17 cellular contexts compared by ENCODE assay signal in the genomic region with DNA sequence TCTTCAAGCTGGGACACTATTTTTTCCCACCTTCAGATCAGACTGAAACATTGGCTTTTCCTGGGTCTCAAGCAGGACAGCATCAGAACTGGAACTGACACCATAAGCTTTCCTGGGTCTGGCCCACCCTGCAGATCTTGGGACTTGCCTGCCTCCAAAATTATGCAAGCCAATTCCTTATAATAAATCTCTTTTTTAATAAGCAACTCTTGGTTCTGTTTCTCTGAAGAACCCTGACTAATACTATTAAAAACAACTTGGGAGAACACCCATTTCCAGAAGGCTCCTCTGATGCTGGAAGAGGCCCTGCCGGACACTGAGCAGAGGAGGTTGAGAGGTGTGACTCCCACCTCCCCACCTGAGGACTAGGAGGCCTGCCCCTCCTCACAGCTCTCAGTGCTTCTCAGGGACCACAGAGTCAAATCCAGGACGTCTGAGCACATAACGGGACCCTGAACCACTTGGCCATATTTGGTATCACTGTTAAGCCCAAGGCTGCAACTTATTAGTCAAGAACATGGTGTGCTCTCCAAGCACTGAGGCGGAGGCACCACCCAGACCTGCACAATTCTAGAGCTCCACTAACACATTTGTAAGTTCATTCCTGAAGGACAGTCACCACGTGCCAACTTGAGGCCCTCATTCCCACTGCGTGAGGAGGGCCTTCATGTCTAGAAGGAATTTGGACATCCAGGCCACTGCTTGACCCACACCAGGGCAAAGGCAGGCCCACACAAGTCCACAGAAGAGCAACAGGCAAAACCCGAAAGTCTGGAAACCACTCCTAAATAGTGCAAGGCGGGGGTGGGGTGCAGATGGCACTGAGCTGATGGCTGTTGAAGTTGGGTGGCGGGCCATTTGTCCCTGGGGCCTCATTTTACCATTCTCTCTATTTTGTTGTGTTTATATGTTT. TPM values are rescaled to one million over a fixed set of nuclear protein-coding genes. Genes with fewer than 3 reads are reported as not detected.
A peak's percentile ranks its signal among the peaks of the same experiment; 100 is the strongest.
DNase-seq lines count a peak whose midpoint lies in the region; ATAC-seq, FAIRE-seq and TF ChIP-seq lines count a peak whose summit lies in the region.
"Had no signal": no experiment of that assay in that cellular context is flagged by ENCODE, and none has a peak within 500 bp of the region (broad histone marks: within the 10 kb centered on the region; RNA-seq: fewer than 3 reads in every experiment).

No MANE protein-coding gene starts in this region.

- H3K27ac ChIP-seq in IMR-90 (ENCODE audit: insufficient read depth, low read length) (no peak overlapping the region), neural progenitor cell (no peak overlapping the region)
- H3K27ac ChIP-seq: BLaER1 had no signal

- TF ChIP-seq POLR2A in IMR-90 (IDR thresholded peaks at IDR 0.05; ENCODE audit: low read depth, low read length) = no peak

- no TSS peak for BruUV-seq in IMR-90 (replicated peaks; lab: Mats Ljungman, UMichigan)

- no peak for ATAC-seq in IMR-90 (ENCODE audit: low read depth)
- no peak for ATAC-seq in HG03108 (IDR thresholded peaks at IDR 0.05; ENCODE audit: unreplicated experiment)
- ATAC-seq in HG02610 (IDR thresholded peaks at IDR 0.05; ENCODE audit: unreplicated experiment) = no peak

- H3K36me3 Mint-ChIP-seq in neural progenitor cell (peaks cover 48% of the 10 kb centered on the region), type B pancreatic cell (no peaks in the 10 kb centered on the region)
- H3K36me3 Mint-ChIP-seq: CD8-positive, alpha-beta memory T cell had no signal

- H3K4ac ChIP-seq in IMR-90 (ENCODE audit: low read depth, low read length) = peak overlapping the region; percentile 4; the same call in 1 of the 2 replicates

- H2BK120ac ChIP-seq in IMR-90 (ENCODE audit: low read depth, low read length) = no peak overlapping the region

- no peak overlapping the region; the same call in 1 of the 2 replicates for H3K14ac ChIP-seq in IMR-90 (replicated peaks; ENCODE audit: low read depth, low read length)

- H3K27me3 Mint-ChIP-seq in neural progenitor cell (ENCODE audit: insufficient read depth, low read depth) (peaks cover 7% of the 10 kb centered on the region), type B pancreatic cell (peaks cover 15% of the 10 kb centered on the region)

- H3K9ac ChIP-seq in IMR-90 (ENCODE audit: low read depth, low read length) = no peak overlapping the region
- no peak overlapping the region for H3K9ac ChIP-seq in neural progenitor cell
- H3K9ac ChIP-seq: BLaER1 had no signal

- H3K79me1 ChIP-seq in IMR-90 (ENCODE audit: low read depth in 1 of 2, low read length in 2 of 2) = peaks cover 30 to 67% of the 10 kb centered on the region in 2 experiments

- CTCF ChIA-PET in IMR-90 (lab: Yijun Ruan, JAX) = no interaction called here

- no peaks in the 10 kb centered on the region for H3F3A ChIP-seq in neural progenitor cell (ENCODE audit: low read depth)

- H4K20me1 ChIP-seq in IMR-90 (ENCODE audit: insufficient read depth, low read length) = peaks cover 10% of the 10 kb centered on the region
- H4K20me1 ChIP-seq in neural progenitor cell (ENCODE audit: low read depth) = no peaks in the 10 kb centered on the region
- H4K20me1 ChIP-seq: BLaER1 had no signal

- in situ Hi-C loops in IMR-90 (cut with MboI; ENCODE audit: low sequenced_read_pairs) = no loop called here

- H3K56ac ChIP-seq in IMR-90 (ENCODE audit: extremely low read depth, insufficient read depth, low read length) = no peak overlapping the region

- TF ChIP-seq CTCF in IMR-90 (conservative IDR thresholded peaks at IDR 0.05; ENCODE audit: low read depth, low read length) (no peak), bronchial epithelial cell (IDR thresholded peaks at IDR 0.05; ENCODE audit: insufficient read depth, low read length, severe bottlenecking) (no peak), neural progenitor cell (IDR thresholded peaks at IDR 0.05) (no peak), type B pancreatic cell (conservative IDR thresholded peaks at IDR 0.05) (no peak)

- 0 out of 2 replicates have a peak overlapping the region, but pooled peaks have one; percentile 15 for H2AK5ac ChIP-seq in IMR-90 (ENCODE audit: low read depth, low read length)

- H2BK15ac ChIP-seq in IMR-90 (ENCODE audit: low read depth, low read length) = no peak overlapping the region

- H3K4me3 Mint-ChIP-seq in neural progenitor cell (no peak overlapping the region), type B pancreatic cell (no peak overlapping the region)
- H3K4me3 Mint-ChIP-seq: CD8-positive, alpha-beta memory T cell had no signal

- H2AFZ ChIP-seq in IMR-90 (replicated peaks; ENCODE audit: low read length, poor library complexity) (no peak overlapping the region), neural progenitor cell (replicated peaks) (no peak overlapping the region)

- H3K9me3 Mint-ChIP-seq in neural progenitor cell = peaks cover 11% of the 10 kb centered on the region
- H3K9me3 Mint-ChIP-seq in type B pancreatic cell = no peaks in the 10 kb centered on the region

- H3K9me1 ChIP-seq in IMR-90 (ENCODE audit: insufficient read depth, low read length) = peaks cover 19% of the 10 kb centered on the region

- H3K4me1 ChIP-seq in IMR-90 (ENCODE audit: control insufficient read depth, insufficient read depth, low read length) (no peaks in the 10 kb centered on the region), neural progenitor cell (peaks cover 6% of the 10 kb centered on the region)
- H3K4me1 ChIP-seq: BLaER1, Caco-2, HAP-1 had no signal

- H3K27me3 ChIP-seq in IMR-90 (ENCODE audit: control insufficient read depth, insufficient read depth, low read length) = no peaks in the 10 kb centered on the region
- no peaks in the 10 kb centered on the region for H3K27me3 ChIP-seq in bronchial epithelial cell (ENCODE audit: control insufficient read depth, insufficient read depth, low read length)
- H3K27me3 ChIP-seq in neural progenitor cell = peaks cover 2% of the 10 kb centered on the region
- H3K27me3 ChIP-seq: BLaER1 had no signal

- H4K8ac ChIP-seq in IMR-90 (ENCODE audit: low read depth in 2 of 2, low read length in 2 of 2) = no peak overlapping the region

- H4K5ac ChIP-seq in IMR-90 (ENCODE audit: low read depth, low read length) = no peak overlapping the region

- no peak overlapping the region for H2BK5ac ChIP-seq in IMR-90 (ENCODE audit: low read depth, low read length, poor library complexity, severe bottlenecking)

- intact Hi-C loops in IMR-90 (cut with micrococcal nuclease) = no loop called here

- WGBS in IMR-90 (ENCODE audit: extremely low coverage in 2 of 2, insufficient read length in 1 of 2), 2 experiments = no CpG with 5 or more reads among the region's 9 CpGs

- H3K27ac Mint-ChIP-seq in neural progenitor cell = peak overlapping the region; percentile 52
- H3K27ac Mint-ChIP-seq in type B pancreatic cell = peak overlapping the region; percentile 53

- no peak for FAIRE-seq in bronchial epithelial cell (lab: Jason Lieb, UNC)
- FAIRE-seq: GM12892, H1 had no signal

- H3K4me1 Mint-ChIP-seq in neural progenitor cell (peaks cover 23% of the 10 kb centered on the region), type B pancreatic cell (ENCODE audit: unreplicated experiment) (no peaks in the 10 kb centered on the region)
- H3K4me1 Mint-ChIP-seq: CD8-positive, alpha-beta memory T cell had no signal

- H3K36me3 ChIP-seq in IMR-90 (ENCODE audit: control insufficient read depth, insufficient read depth, low read length) = no peaks in the 10 kb centered on the region; the same call in none of the 2 replicates
- H3K36me3 ChIP-seq in bronchial epithelial cell (ENCODE audit: control insufficient read depth, insufficient read depth, low read length) = no peaks in the 10 kb centered on the region
- H3K36me3 ChIP-seq in neural progenitor cell = no peaks in the 10 kb centered on the region
- H3K36me3 ChIP-seq: BLaER1, HAP-1 had no signal

- H3K4me3 ChIP-seq in IMR-90 (ENCODE audit: insufficient read depth, low read depth, low read length) (no peak overlapping the region), bronchial epithelial cell (ENCODE audit: low read depth, low read length) (no peak overlapping the region), neural progenitor cell (no peak overlapping the region)
- H3K4me3 ChIP-seq: BLaER1, HAP-1 had no signal

- no peak overlapping the region; the same call in 1 of the 2 replicates for H4K91ac ChIP-seq in IMR-90 (ENCODE audit: insufficient read depth, low read depth, low read length)

- no peak for TF ChIP-seq RAD21 in IMR-90 (IDR thresholded peaks at IDR 0.05; ENCODE audit: low read length)

- H2BK20ac ChIP-seq in IMR-90 (ENCODE audit: low read depth, low read length) = no peak overlapping the region

- POLR2A ChIA-PET in IMR-90 (lab: Charles Lee; ENCODE audit: unreplicated experiment) = no interaction called here

- H3K9me3 ChIP-seq in IMR-90 (ENCODE audit: control insufficient read depth, insufficient read depth, low read length) = no peaks in the 10 kb centered on the region
- no peaks in the 10 kb centered on the region for H3K9me3 ChIP-seq in neural progenitor cell (ENCODE audit: low read depth)
- H3K9me3 ChIP-seq: BLaER1, Caco-2, HAP-1 had no signal

- DNase-seq in IMR-90 (no peak), bronchial epithelial cell (ENCODE audit: low read depth) (peak; percentile 51), neural progenitor cell (ENCODE audit: low spot score) (no peak), type B pancreatic cell (ENCODE audit: extremely low spot score, unreplicated experiment) (no peak), RKO (ENCODE audit: low spot score) (no peak)
- DNase-seq: 8988T; AML-193; Caco-2; CD8-positive, alpha-beta memory T cell; DND-41; GDM1 had no signal

- H3K23ac ChIP-seq in IMR-90 (ENCODE audit: low read depth, low read length) = no peak overlapping the region

- dilution Hi-C loops in IMR-90 (cut with HindIII; ENCODE audit: low sequenced_read_pairs, unreplicated experiment) = no loop called here

- H3K4me2 ChIP-seq in IMR-90 (ENCODE audit: low read depth, low read length) (no peak overlapping the region), neural progenitor cell (no peak overlapping the region)
- H3K4me2 ChIP-seq: BLaER1 had no signal

- no peaks in the 10 kb centered on the region for H3K79me2 ChIP-seq in neural progenitor cell (ENCODE audit: low read depth)

- no peak overlapping the region for H3K18ac ChIP-seq in IMR-90 (ENCODE audit: low read depth, low read length)

- no peak overlapping the region for H2AK9ac ChIP-seq in IMR-90 (replicated peaks; ENCODE audit: low read depth, low read length, poor library complexity)

RNA-seq across cellular contexts. Expression of gene SHC3, which starts 9.5 kb away (rescaled TPM):
- total RNA-seq in IMR-90 (2012; rRNA removed) = 13.3 and 13.9 TPM in 2 replicates
- polyA plus RNA-seq in IMR-90 (2012; rRNA removed) = 4.5 and 5.9 TPM in 2 replicates
- polyA plus RNA-seq in IMR-90 (2012; cell fraction: cytosol; rRNA removed) = 2.0 and 2.7 TPM in 2 replicates
- polyA plus RNA-seq in IMR-90 (2012; cell fraction: nucleus; rRNA removed; ENCODE audit: low replicate concordance) = 7.7 and 10.1 TPM in 2 replicates
- under 0.01 and 0.26 TPM in 2 replicates for total RNA-seq in bronchial epithelial cell
- total RNA-seq in neural progenitor cell (ENCODE audit: low replicate concordance) = 0.64 and 0.99 TPM in 2 replicates
- 4.8 and 5.3 TPM in 2 replicates for total RNA-seq in type B pancreatic cell (ENCODE audit: low replicate concordance)
- total RNA-seq: CD8-positive, alpha-beta memory T cell had no signal
- polyA plus RNA-seq: CD8-positive, alpha-beta memory T cell had no signal
